In the genomic region with DNA sequence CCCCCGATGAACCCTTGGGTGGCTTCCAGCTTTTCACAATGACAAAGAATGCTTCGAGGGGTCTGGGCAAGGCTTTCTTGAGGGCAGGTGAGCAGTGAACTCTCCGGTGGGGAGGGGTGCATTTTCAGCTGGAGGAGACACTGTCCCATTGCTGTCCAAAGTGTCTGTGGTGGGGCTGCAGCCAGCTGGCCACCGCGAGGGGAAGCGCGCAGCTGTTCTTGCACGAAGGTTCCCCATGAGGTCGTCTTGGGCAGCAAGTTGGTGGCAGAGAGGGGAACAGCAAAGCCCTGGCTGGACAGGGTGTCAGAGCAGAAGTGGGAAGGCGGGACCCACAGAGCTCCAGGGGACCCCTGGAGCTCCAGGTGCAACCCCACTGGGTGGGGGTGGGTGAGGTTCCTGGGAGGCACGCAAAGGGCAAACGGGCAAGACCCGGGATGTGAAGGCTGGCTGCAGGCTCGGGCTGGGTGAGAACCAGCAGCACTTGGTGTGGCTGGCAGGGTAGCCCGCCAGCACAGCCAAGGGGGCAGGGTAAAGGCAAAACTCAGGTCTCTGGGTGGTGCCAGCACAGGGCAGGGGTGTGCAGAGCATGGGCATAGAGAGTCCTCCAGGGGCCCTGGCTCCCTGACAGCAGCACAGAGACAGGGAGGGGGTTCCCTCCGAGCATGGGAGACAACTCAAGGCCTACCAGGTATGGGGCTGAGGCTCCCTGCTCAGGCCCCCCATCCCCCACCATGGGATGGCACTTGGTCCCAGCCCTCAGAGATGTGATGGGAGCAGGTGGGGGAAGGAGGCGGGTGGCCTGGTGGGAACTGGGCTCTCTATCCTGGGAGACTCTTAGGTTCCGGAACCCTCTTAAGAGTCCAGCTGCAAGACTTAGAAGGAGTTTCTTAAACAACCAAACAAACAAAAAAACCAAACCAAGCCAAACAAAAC, we compare ENCODE assay signal across 18 cellular contexts. TPM values are rescaled to one million over a fixed set of nuclear protein-coding genes. Genes with fewer than 3 reads are reported as not detected.
A peak's percentile ranks its signal among the peaks of the same experiment; 100 is the strongest.
DNase-seq lines count a peak whose midpoint lies in the region; ATAC-seq and TF ChIP-seq lines count a peak whose summit lies in the region.
"Had no signal": no experiment of that assay in that cellular context is flagged by ENCODE, and none has a peak within 500 bp of the region (broad histone marks: within the 10 kb centered on the region; RNA-seq: fewer than 3 reads in every experiment).

No MANE protein-coding gene starts in this region.

- H3K27me3 Mint-ChIP-seq in neural progenitor cell (ENCODE audit: insufficient read depth, low read depth): peaks cover 9% of the 10 kb centered on the region

- no peaks in the 10 kb centered on the region for H4K20me1 ChIP-seq in neural progenitor cell (ENCODE audit: low read depth)

- H3K4me1 ChIP-seq in left ventricle myocardium inferior (peaks cover 38% of the 10 kb centered on the region), neural progenitor cell (peaks cover 6% of the 10 kb centered on the region)

- TF ChIP-seq CTCF in left ventricle myocardium inferior (IDR thresholded peaks at IDR 0.05; ENCODE audit: borderline replicate concordance) (no peak), neural progenitor cell (IDR thresholded peaks at IDR 0.05) (no peak)

- H3K79me2 ChIP-seq in neural progenitor cell (ENCODE audit: low read depth): no peaks in the 10 kb centered on the region

- H3K9ac ChIP-seq in neural progenitor cell: no peak overlapping the region

- H3F3A ChIP-seq in neural progenitor cell (ENCODE audit: low read depth): peaks cover 5% of the 10 kb centered on the region

- ATAC-seq in Right ventricle myocardium superior (ENCODE audit: poor library complexity): no peak
- ATAC-seq: GM12878 had no signal

- DNase-seq in Right ventricle myocardium superior: peak; percentile 27
- DNase-seq in left ventricle myocardium inferior: no peak
- peak; percentile 49 for DNase-seq in MV-4-11 (lab: John Stamatoyannopoulos, UW)
- DNase-seq in neural progenitor cell (ENCODE audit: low spot score): no peak
- DNase-seq in caudate nucleus (lab: John Stamatoyannopoulos, UW): no peak
- no peak for DNase-seq in 8988T
- DNase-seq in NCI-H1105 (lab: John Stamatoyannopoulos, UW): no peak
- DNase-seq: AML-193; C1 segment of cervical spinal cord; Calu3; CD4-positive, alpha-beta T cell; DMS79; H7; IMR-90; KBM-7 had no signal

- no peak overlapping the region for H3K4me3 Mint-ChIP-seq in neural progenitor cell
- H3K4me3 Mint-ChIP-seq: CD4-positive, alpha-beta T cell had no signal

- H3K4me3 ChIP-seq in left ventricle myocardium inferior (no peak overlapping the region), neural progenitor cell (no peak overlapping the region)
- H3K4me3 ChIP-seq: GM12878 had no signal

- H3K27ac Mint-ChIP-seq in neural progenitor cell: peak overlapping the region; percentile 50
- H3K27ac Mint-ChIP-seq: CD4-positive, alpha-beta T cell had no signal

- no peak overlapping the region for H3K4me2 ChIP-seq in neural progenitor cell

- no peak overlapping the region for H2AFZ ChIP-seq in neural progenitor cell (replicated peaks)

- no peaks in the 10 kb centered on the region for H3K36me3 Mint-ChIP-seq in neural progenitor cell

- peaks cover 14% of the 10 kb centered on the region for H3K4me1 Mint-ChIP-seq in neural progenitor cell

- H3K36me3 ChIP-seq in left ventricle myocardium inferior (no peaks in the 10 kb centered on the region), neural progenitor cell (no peaks in the 10 kb centered on the region)

- no peak overlapping the region for H3K27ac ChIP-seq in left ventricle myocardium inferior (replicated peaks)
- no peak overlapping the region for H3K27ac ChIP-seq in neural progenitor cell
- no peak overlapping the region for H3K27ac ChIP-seq in caudate nucleus (ENCODE audit: low read depth, low read length)
- H3K27ac ChIP-seq: 22Rv1 had no signal

- peaks cover 53% of the 10 kb centered on the region for H3K27me3 ChIP-seq in left ventricle myocardium inferior (ENCODE audit: low read depth)
- no peaks in the 10 kb centered on the region for H3K27me3 ChIP-seq in neural progenitor cell

- H3K9me3 ChIP-seq in left ventricle myocardium inferior (replicated peaks): no peaks in the 10 kb centered on the region
- no peaks in the 10 kb centered on the region for H3K9me3 ChIP-seq in neural progenitor cell (ENCODE audit: low read depth)

- intact Hi-C loops in Right ventricle myocardium superior (cut with DNase I) (no loop called here), left ventricle myocardium inferior (cut with micrococcal nuclease) (no loop called here)

- no peaks in the 10 kb centered on the region for H3K9me3 Mint-ChIP-seq in neural progenitor cell
- H3K9me3 Mint-ChIP-seq: CD4-positive, alpha-beta T cell had no signal

RNA-seq across cellular contexts. Expression of gene TSPAN17, which starts 26.6 kb away (rescaled TPM):
- total RNA-seq in Right ventricle myocardium superior: 27.4 TPM
- total RNA-seq in left ventricle myocardium inferior: 31.0 TPM
- total RNA-seq in neural progenitor cell (ENCODE audit: low replicate concordance): 25.9 and 51.7 TPM in 2 replicates

RNA-seq across cellular contexts. Expression of gene EIF4E1B, which starts 43.4 kb away (rescaled TPM):
- not detected for total RNA-seq in Right ventricle myocardium superior
- not detected for total RNA-seq in left ventricle myocardium inferior
- total RNA-seq in neural progenitor cell (ENCODE audit: low replicate concordance): 0.06 and 0.68 TPM in 2 replicates
- total RNA-seq: Calu3; CD4-positive, alpha-beta T cell; G401; GM12878; IMR-90 had no signal

RNA-seq across cellular contexts. Expression of gene SNCB, which starts 43.6 kb away (rescaled TPM):
- total RNA-seq in Right ventricle myocardium superior (not detected), left ventricle myocardium inferior (0.44 TPM), neural progenitor cell (ENCODE audit: low replicate concordance) (1.1 TPM in 1 of 2 replicates, not detected in the other)
- total RNA-seq: Calu3; CD4-positive, alpha-beta T cell; GM12878; IMR-90 had no signal

Comparison
In these comparisons a context has a peak if more than half of its experiments do, and no peak if none do; other contexts are left out.
1. DNase-seq: peak in Right ventricle myocardium superior (single experiment) and MV-4-11 (single experiment); none in left ventricle myocardium inferior (single experiment), neural progenitor cell (single experiment), caudate nucleus (0 of 61), 8988T (single experiment) and NCI-H1105 (single experiment).